In the genomic region with DNA sequence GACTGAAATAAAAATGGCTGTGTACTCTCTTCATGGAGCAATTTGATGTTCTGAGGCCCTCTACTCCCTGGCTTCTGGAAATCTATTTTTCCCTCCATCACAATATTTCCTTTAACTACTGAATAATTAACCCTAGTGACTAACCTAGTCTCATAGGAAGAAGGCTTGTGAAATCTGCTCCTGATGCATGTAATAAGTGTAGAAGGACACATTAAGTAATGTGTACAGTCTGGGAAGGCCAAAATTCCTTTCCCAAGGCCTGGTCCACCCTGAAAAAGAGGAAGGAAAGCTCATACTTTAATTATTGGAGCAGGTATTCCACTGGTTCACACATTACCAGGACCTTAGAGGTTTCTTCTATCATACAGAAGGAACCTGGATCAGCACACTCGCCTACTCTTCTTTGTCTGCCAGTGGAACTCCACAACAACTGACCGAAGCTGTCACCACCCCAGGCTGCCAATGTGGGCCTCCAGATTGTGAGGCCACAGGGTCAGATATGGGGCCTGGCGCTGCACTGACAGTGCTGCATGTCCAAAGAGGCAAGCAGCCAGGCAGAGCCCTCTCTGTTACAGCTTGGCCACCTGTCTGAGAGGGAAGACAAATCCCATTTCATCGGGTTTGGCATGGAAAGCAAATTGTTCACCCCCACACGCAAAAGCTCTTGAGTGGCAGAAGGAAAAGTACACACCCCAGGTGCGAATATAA, we compare ENCODE assay signal across 9 cellular contexts. TPM values are rescaled to one million over a fixed set of nuclear protein-coding genes. Genes with fewer than 3 reads are reported as not detected.
DNase-seq lines count a peak whose midpoint lies in the region; ATAC-seq and TF ChIP-seq lines count a peak whose summit lies in the region.
"Had no signal": no experiment of that assay in that cellular context is flagged by ENCODE, and none has a peak within 500 bp of the region (broad histone marks: within the 10 kb centered on the region; RNA-seq: fewer than 3 reads in every experiment).

No MANE protein-coding gene starts in this region.

- no peaks in the 10 kb centered on the region for H3K27me3 Mint-ChIP-seq in Caco-2 (ENCODE audit: insufficient read depth, unreplicated experiment)
- peaks cover 0 to 1% (median 0%) of the 10 kb centered on the region in 3 donors for H3K27me3 Mint-ChIP-seq in CD14-positive monocyte (ENCODE audit: low read depth in 3 of 3)

- intact Hi-C loops in Caco-2 (cut with micrococcal nuclease; ENCODE audit: unreplicated experiment) (loop anchor here (1.0 kb wide), 3 partner anchors 9 to 51 kb away; no protein-coding TSS in a partner anchor), dorsolateral prefrontal cortex (cut with DNase I) (loop anchor here in 1 of 2 donors (5.0 kb wide), 1 partner anchor 38 kb away; no protein-coding TSS in a partner anchor), CD14-positive monocyte (cut with micrococcal nuclease) (no loop called here)

- peaks cover 4% of the 10 kb centered on the region for H3K36me3 ChIP-seq in Caco-2 (ENCODE audit: control insufficient read depth, insufficient read depth, low read length)
- peaks cover 21% of the 10 kb centered on the region for H3K36me3 ChIP-seq in RWPE2 (ENCODE audit: low read depth)
- no peaks in the 10 kb centered on the region for H3K36me3 ChIP-seq in mucosa of rectum (ENCODE audit: control insufficient read depth in 2 of 2, insufficient read depth in 2 of 2, low read length in 2 of 2)

- H3K27ac ChIP-seq in RWPE2 (ENCODE audit: poor library complexity, severe bottlenecking) (peak overlapping the region; percentile 78), dorsolateral prefrontal cortex (peak overlapping the region in 58 of 59 donors; percentile 16 to 91 (median 79)), mucosa of rectum (ENCODE audit: low read depth in 2 of 2, low read length in 2 of 2) (peak overlapping the region; percentile 76 to 81)

- DNase-seq in Caco-2 (no peak), RWPE2 (ENCODE audit: low spot score) (no peak), dorsolateral prefrontal cortex (peak in 9 of 10 donors; percentile 26 to 77 (median 56)), SKM-1 treated with dmso at 0.1 percent for 144 hours (lab: John Stamatoyannopoulos, UW; ENCODE audit: unreplicated experiment) (no peak), CD14-positive monocyte (ENCODE audit: low spot score) (no peak), DMS53 (lab: John Stamatoyannopoulos, UW) (no peak)
- no peak for DNase-seq in central memory CD4-positive, alpha-beta T cell

- H3K4me1 Mint-ChIP-seq in Caco-2 (ENCODE audit: low read depth, unreplicated experiment) (peaks cover 8% of the 10 kb centered on the region), CD14-positive monocyte (peaks cover 34% of the 10 kb centered on the region)

- no peak for TF ChIP-seq CTCF in Caco-2 (IDR thresholded peaks at IDR 0.05; ENCODE audit: insufficient read depth in 1 of 2, low read depth in 1 of 2, low read length in 1 of 2, severe bottlenecking in 1 of 2, unreplicated experiment in 1 of 2)
- TF ChIP-seq CTCF in RWPE2 (IDR thresholded peaks at IDR 0.05; ENCODE audit: poor library complexity, severe bottlenecking): no peak
- TF ChIP-seq CTCF in dorsolateral prefrontal cortex (IDR thresholded peaks at IDR 0.05 in 54 of 56, conservative IDR thresholded peaks at IDR 0.05 in 2 of 56; ENCODE audit: low read depth in 1 of 56, partially characterized antibody in 56 of 56): no peak
- TF ChIP-seq CTCF in CD14-positive monocyte (IDR thresholded peaks at IDR 0.05): no peak

- H3K4me3 Mint-ChIP-seq in Caco-2 (ENCODE audit: unreplicated experiment): no peak overlapping the region
- H3K4me3 Mint-ChIP-seq in CD14-positive monocyte: no peak overlapping the region

- H3K9me3 ChIP-seq in Caco-2: no peaks in the 10 kb centered on the region
- no peaks in the 10 kb centered on the region for H3K9me3 ChIP-seq in RWPE2 (ENCODE audit: severe bottlenecking)
- no peaks in the 10 kb centered on the region for H3K9me3 ChIP-seq in mucosa of rectum (ENCODE audit: control insufficient read depth in 2 of 2, low read length in 2 of 2)

- peaks cover 59% of the 10 kb centered on the region for H3K36me3 Mint-ChIP-seq in Caco-2 (ENCODE audit: insufficient read depth, unreplicated experiment)
- no peaks in the 10 kb centered on the region for H3K36me3 Mint-ChIP-seq in CD14-positive monocyte

- H3K9ac ChIP-seq in mucosa of rectum (ENCODE audit: low read depth in 1 of 2, low read length in 2 of 2): peak overlapping the region in 1 of 2 donors; percentile 31

- ATAC-seq in RWPE2 (ENCODE audit: low read depth): peak; percentile 10; the same call in 1 of the 3 replicates
- ATAC-seq: K562 had no signal

- H3K9me3 Mint-ChIP-seq in Caco-2 (ENCODE audit: unreplicated experiment): no peaks in the 10 kb centered on the region
- H3K9me3 Mint-ChIP-seq in CD14-positive monocyte: no peaks in the 10 kb centered on the region

- peak overlapping the region; percentile 27 for H3K27ac Mint-ChIP-seq in Caco-2 (ENCODE audit: unreplicated experiment)
- H3K27ac Mint-ChIP-seq in CD14-positive monocyte: no peak overlapping the region

- H3K4me3 ChIP-seq in Caco-2 (ENCODE audit: low read depth, low read length): no peak overlapping the region
- H3K4me3 ChIP-seq in RWPE2 (ENCODE audit: severe bottlenecking): no peak overlapping the region
- no peak overlapping the region for H3K4me3 ChIP-seq in dorsolateral prefrontal cortex
- H3K4me3 ChIP-seq in mucosa of rectum (ENCODE audit: low read length in 2 of 2): no peak overlapping the region
- H3K4me3 ChIP-seq: K562 had no signal

- H3K4me1 ChIP-seq in Caco-2 (peaks cover 38% of the 10 kb centered on the region), RWPE2 (ENCODE audit: insufficient read depth, poor library complexity, severe bottlenecking) (peaks cover 42% of the 10 kb centered on the region), mucosa of rectum (ENCODE audit: control insufficient read depth in 2 of 2, insufficient read depth in 2 of 2, low read length in 2 of 2) (peaks cover 42 to 46% of the 10 kb centered on the region in 2 donors)

- POLR2A ChIA-PET in Caco-2 (lab: Charles Lee): interaction anchor here (0.6 kb wide), 1 partner anchor 11 kb away, joined by 4 read pairs; no protein-coding TSS in a partner anchor

- CTCF ChIA-PET in Caco-2 (lab: Charles Lee): no interaction called here

- H3K27me3 ChIP-seq in Caco-2 (replicated peaks; ENCODE audit: control insufficient read depth, insufficient read depth, low read length) (no peaks in the 10 kb centered on the region), RWPE2 (ENCODE audit: insufficient read depth, poor library complexity, severe bottlenecking) (no peaks in the 10 kb centered on the region), dorsolateral prefrontal cortex (no peaks in the 10 kb centered on the region), mucosa of rectum (ENCODE audit: control insufficient read depth in 2 of 2, insufficient read depth in 2 of 2, low read length in 2 of 2) (no peaks in the 10 kb centered on the region)

- BruUV-seq in Caco-2 (replicated peaks; lab: Mats Ljungman, UMichigan): no TSS peak

RNA-seq across cellular contexts. Expression of gene FAM133B, which starts 54.4 kb away (rescaled TPM):
- total RNA-seq in Caco-2 (2022) (41.9 and 42.5 TPM in 2 replicates), dorsolateral prefrontal cortex (10 to 100 TPM; 23.1 to 48.5 (median 32.7) TPM)
- polyA plus RNA-seq in CD14-positive monocyte: 1 to 10 TPM; 5.8 to 9.3 TPM

Comparison
In these comparisons a context has a peak if more than half of its experiments do, and no peak if none do; other contexts are left out.
1. DNase-seq: peak in dorsolateral prefrontal cortex (9 of 10); none in Caco-2 (0 of 2), RWPE2 (single experiment), central memory CD4-positive, alpha-beta T cell (single experiment), SKM-1 treated with dmso at 0.1 percent for 144 hours (single experiment), CD14-positive monocyte (single experiment) and DMS53 (single experiment).
2. Peak in every context shown above with its lines, with median percentiles within 50 percentile points of each other: H3K27ac ChIP-seq.